In the genomic region with DNA sequence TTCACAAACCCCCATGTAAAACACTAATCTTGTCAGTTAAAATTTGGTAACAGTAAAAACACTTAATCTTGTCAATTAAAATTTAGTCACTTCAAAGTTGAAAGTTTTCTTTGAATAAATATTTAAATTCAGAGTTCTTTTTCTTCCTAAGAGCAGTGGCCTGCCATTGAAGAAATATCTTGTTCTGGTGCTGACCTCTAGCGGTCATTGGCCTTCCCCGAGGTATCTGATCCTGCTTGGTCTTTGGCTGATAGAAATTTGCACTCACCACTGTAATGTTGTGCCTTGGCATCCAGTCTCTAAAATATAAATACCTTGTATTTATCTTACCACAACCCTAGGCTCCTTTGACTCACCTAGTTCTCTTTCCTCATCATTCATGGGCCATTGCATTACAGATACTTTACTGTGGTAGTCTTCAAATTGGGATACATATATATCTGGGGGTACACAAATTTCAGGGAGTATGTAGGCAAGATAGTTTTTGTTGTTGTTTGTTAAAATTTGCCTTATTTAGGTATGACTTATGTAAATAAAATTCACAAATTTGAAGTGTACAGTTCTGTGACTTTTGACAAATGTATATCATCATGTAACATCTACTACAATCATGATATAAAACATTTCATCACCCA, we compare ENCODE assay signal across 1 cellular context.
TF ChIP-seq lines count a peak whose summit lies in the region.

No MANE protein-coding gene starts in this region.

TF ChIP-seq in HepG2, 621 proteins besides CTCF, POLR2A, EP300 and RAD21:
- TF ChIP-seq SMC3 (IDR thresholded peaks at IDR 0.05; ENCODE audit: low read length), result peak; percentile 67
- TF ChIP-seq HCFC1 (IDR thresholded peaks at IDR 0.05; ENCODE audit: low read depth, low read length), result no peak
- TF ChIP-seq, protein P1, sequence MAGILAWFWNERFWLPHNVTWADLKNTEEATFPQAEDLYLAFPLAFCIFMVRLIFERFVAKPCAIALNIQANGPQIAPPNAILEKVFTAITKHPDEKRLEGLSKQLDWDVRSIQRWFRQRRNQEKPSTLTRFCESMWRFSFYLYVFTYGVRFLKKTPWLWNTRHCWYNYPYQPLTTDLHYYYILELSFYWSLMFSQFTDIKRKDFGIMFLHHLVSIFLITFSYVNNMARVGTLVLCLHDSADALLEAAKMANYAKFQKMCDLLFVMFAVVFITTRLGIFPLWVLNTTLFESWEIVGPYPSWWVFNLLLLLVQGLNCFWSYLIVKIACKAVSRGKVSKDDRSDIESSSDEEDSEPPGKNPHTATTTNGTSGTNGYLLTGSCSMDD (CRISPR knock-in tag; IDR thresholded peaks at IDR 0.05), result no peak
- no peak for TF ChIP-seq CBX2 (IDR thresholded peaks at IDR 0.05; ENCODE audit: low read depth, low read length)
- TF ChIP-seq CBX2 (CRISPR knock-in tag; IDR thresholded peaks at IDR 0.05; ENCODE audit: low read depth), result no peak
- peak; percentile 85 for TF ChIP-seq STAG1 (CRISPR knock-in tag; IDR thresholded peaks at IDR 0.05)
